ENCODE assay signal across 3 cellular contexts in genomic region chr2:63632382-63632781, GRCh38.
TF ChIP-seq lines count a peak whose summit lies in the region.

No MANE protein-coding gene starts in this region.

TF ChIP-seq in HepG2, 621 proteins besides CTCF, POLR2A, EP300 and RAD21:
- TF ChIP-seq ZNF160 (CRISPR knock-in tag; IDR thresholded peaks at IDR 0.05) (peak; percentile 97), MIER2 (CRISPR knock-in tag; IDR thresholded peaks at IDR 0.05) (no peak)

TF ChIP-seq in HCT116, 20 proteins besides CTCF, POLR2A, EP300 and RAD21:
- TF ChIP-seq EGR1 (IDR thresholded peaks at IDR 0.05; ENCODE audit: low read depth) = no peak
- TF ChIP-seq CBX3 (IDR thresholded peaks at IDR 0.05; ENCODE audit: low read depth) = 0 out of 2 replicates have a peak, but pooled peaks have one; percentile 15
TF ChIP-seq in HCT116: peak in this region for 1.

TF ChIP-seq in K562, 482 proteins besides CTCF, POLR2A, EP300 and RAD21:
- TF ChIP-seq POLR2B (IDR thresholded peaks at IDR 0.05; ENCODE audit: low read depth, partially characterized antibody) = no peak
- no peak for TF ChIP-seq JUND (IDR thresholded peaks at IDR 0.05; ENCODE audit: borderline replicate concordance, low read depth, low read length)
- no peak for TF ChIP-seq JUND (tag; IDR thresholded peaks at IDR 0.05; ENCODE audit: borderline replicate concordance, low read depth, low read length)
- TF ChIP-seq ZNF280B (CRISPR knock-in tag; IDR thresholded peaks at IDR 0.05) = peak; percentile 70; the same call in 1 of the 2 replicates
- TF ChIP-seq ZNF280A (IDR thresholded peaks at IDR 0.05; ENCODE audit: low read depth, partially characterized antibody) = peak; percentile 38
- peak in 1 of 2 experiments; percentile 48; a peak in 1 of 3 replicates for TF ChIP-seq CBX3 (IDR thresholded peaks at IDR 0.05; ENCODE audit: borderline replicate concordance in 1 of 2, low read length in 2 of 2)
- no peak for TF ChIP-seq ZNF778 (CRISPR knock-in tag; IDR thresholded peaks at IDR 0.05)
- 0 out of 2 replicates have a peak, but pooled peaks have one; percentile 22 for TF ChIP-seq HLTF (IDR thresholded peaks at IDR 0.05)
- no peak for TF ChIP-seq ZNF384 (IDR thresholded peaks at IDR 0.05; ENCODE audit: low read depth, low read length)
- no peak for TF ChIP-seq KHSRP (IDR thresholded peaks at IDR 0.05)
- peak; percentile 44; the same call in 1 of the 2 replicates for TF ChIP-seq TRIM28 (IDR thresholded peaks at IDR 0.05)
